ENCODE assay signal across 21 cellular contexts in genomic region chr2:18845854-18846253, GRCh38.
"Had no signal": no experiment of that assay in that cellular context is flagged by ENCODE, and none has a peak within 500 bp of the region (broad histone marks: within the 10 kb centered on the region; RNA-seq: fewer than 3 reads in every experiment).

No MANE protein-coding gene starts in this region.

- H3K4me1 ChIP-seq: body of pancreas, neural progenitor cell, prostate gland, tibial artery had no signal

- H3K9ac ChIP-seq: neural progenitor cell had no signal

- H3K27me3 ChIP-seq: body of pancreas, neural progenitor cell, tibial artery had no signal

- DNase-seq: activated B cell treated with CpG ODN at 0.5 μM for 24 hours; activated CD4-positive, alpha-beta memory T cell treated with anti-CD3 and anti-CD28 coated beads for 36 hours; activated CD4-positive, alpha-beta T cell treated with anti-CD3 and anti-CD28 coated beads for 36 hours; activated effector memory CD4-positive, alpha-beta T cell treated with Interleukin-2 at 50 U/mL for 16 hours; activated naive CD4-positive, alpha-beta T cell treated with anti-CD3 and anti-CD28 coated beads for 36 hours; activated naive CD8-positive, alpha-beta T cell treated with anti-CD3 and anti-CD28 coated beads, Interleukin-2, amount 10 ng/mL, durations not matched to agents 7 days and 5 days; activated T-cell treated with anti-CD3 and anti-CD28 coated beads, Interleukin-2, amount 50 U/mL, for 72 hours; body of pancreas; central memory CD4-positive, alpha-beta T cell; effector memory CD4-positive, alpha-beta T cell; kidney; naive thymus-derived CD8-positive, alpha-beta T cell; small intestine; stimulated activated CD4-positive, alpha-beta T cell treated with anti-CD3 and anti-CD28 coated beads, Interleukin-2, amount 100 ng/mL, for 24 hours; stimulated activated naive CD8-positive, alpha-beta T cell treated with anti-CD3 and anti-CD28 coated beads, Interleukin-15, amount 100 ng/mL, for 72 hours; SW 1271; T-helper 17 cell; tibial artery had no signal

- H3K4me3 ChIP-seq: body of pancreas, neural progenitor cell, prostate gland, tibial artery had no signal

- H3K9me3 ChIP-seq: body of pancreas, prostate gland, tibial artery had no signal

- H3K27ac ChIP-seq: body of pancreas, neural progenitor cell, prostate gland, tibial artery had no signal

- H3K36me3 ChIP-seq: neural progenitor cell, prostate gland, tibial artery had no signal

- ATAC-seq: activated CD4-positive, alpha-beta T cell treated with anti-CD3 and anti-CD28 coated beads for 36 hours; activated T-cell treated with anti-CD3 and anti-CD28 coated beads, Interleukin-2, amount 50 U/mL, for 72 hours; body of pancreas; naive thymus-derived CD8-positive, alpha-beta T cell; stimulated activated effector memory CD8-positive, alpha-beta T cell treated with anti-CD3 and anti-CD28 coated beads, Interleukin-12 subunit alpha, Interleukin-12 subunit beta, amount 100 ng/mL, for 72 hours; stimulated activated naive CD8-positive, alpha-beta T cell treated with anti-CD3 and anti-CD28 coated beads, Interleukin-15, amount 100 ng/mL, for 72 hours; T-helper 17 cell had no signal
